23 cellular contexts compared by ENCODE assay signal in the genomic region with DNA sequence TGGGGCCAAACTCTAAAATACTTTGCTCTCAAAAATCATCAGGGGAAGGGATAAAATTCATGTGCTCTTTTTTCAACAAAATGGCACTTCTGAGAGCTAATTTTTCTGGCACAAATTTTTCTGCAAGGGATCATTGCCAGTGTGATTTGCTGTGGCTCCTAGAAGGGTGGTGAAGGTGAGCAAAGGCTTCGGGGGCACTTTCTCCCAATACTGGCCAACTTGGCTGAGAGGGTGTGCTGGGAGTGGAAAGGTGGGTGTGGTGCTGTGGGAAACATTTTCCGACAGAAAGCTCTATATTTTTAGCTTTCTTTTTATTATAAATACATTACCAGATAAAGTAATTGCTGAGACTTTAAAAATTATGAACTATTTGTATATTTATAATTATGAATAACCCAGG. TPM values are rescaled to one million over a fixed set of nuclear protein-coding genes. Genes with fewer than 3 reads are reported as not detected.
"Had no signal": no experiment of that assay in that cellular context is flagged by ENCODE, and none has a peak within 500 bp of the region (broad histone marks: within the 10 kb centered on the region; RNA-seq: fewer than 3 reads in every experiment).

No MANE protein-coding gene starts in this region.

- H3K4me1 Mint-ChIP-seq: activated CD4-positive, alpha-beta T cell treated with anti-CD3 and anti-CD28 coated beads, Interleukin-2, amount 10 ng/mL, durations not matched to agents 7 days and 5 days; activated naive CD4-positive, alpha-beta T cell treated with anti-CD3 and anti-CD28 coated beads, Interleukin-2, amount 10 ng/mL, durations not matched to agents 7 days and 5 days; activated naive CD8-positive, alpha-beta T cell treated with anti-CD3 and anti-CD28 coated beads, Interleukin-2, amount 50 U/mL, for 24 hours had no signal

- H3K4me1 ChIP-seq: ascending aorta, lower lobe of right lung, thyroid gland, uterus had no signal

- H3K9me3 Mint-ChIP-seq: activated CD4-positive, alpha-beta T cell treated with anti-CD3 and anti-CD28 coated beads, Interleukin-2, amount 10 ng/mL, durations not matched to agents 7 days and 5 days; activated naive CD4-positive, alpha-beta T cell treated with anti-CD3 and anti-CD28 coated beads, Interleukin-2, amount 10 ng/mL, durations not matched to agents 7 days and 5 days; activated naive CD8-positive, alpha-beta T cell treated with anti-CD3 and anti-CD28 coated beads, Interleukin-2, amount 50 U/mL, for 24 hours; activated T-cell treated with anti-CD3 and anti-CD28 coated beads, Interleukin-2, amount 50 U/mL, for 4 hours; natural killer cell treated with Interleukin-12 subunit alpha and Interleukin-12 subunit beta and Interleukin-15 and Interleukin-18, amount 100 ng/mL, for 72 hours had no signal

- ATAC-seq: activated naive CD8-positive, alpha-beta T cell treated with anti-CD3 and anti-CD28 coated beads, Interleukin-2, amount 50 U/mL, for 24 hours; activated T-cell treated with anti-CD3 and anti-CD28 coated beads, Interleukin-2, amount 50 U/mL, for 4 hours; lower lobe of right lung; natural killer cell treated with Interleukin-12 subunit alpha and Interleukin-12 subunit beta and Interleukin-15 and Interleukin-18, amount 100 ng/mL, for 72 hours had no signal

- H3K27me3 Mint-ChIP-seq: activated CD4-positive, alpha-beta T cell treated with anti-CD3 and anti-CD28 coated beads, Interleukin-2, amount 10 ng/mL, durations not matched to agents 7 days and 5 days; activated naive CD8-positive, alpha-beta T cell treated with anti-CD3 and anti-CD28 coated beads, Interleukin-2, amount 50 U/mL, for 24 hours had no signal

- H3K4me3 Mint-ChIP-seq: activated CD4-positive, alpha-beta T cell treated with anti-CD3 and anti-CD28 coated beads, Interleukin-2, amount 10 ng/mL, durations not matched to agents 7 days and 5 days; activated naive CD4-positive, alpha-beta T cell treated with anti-CD3 and anti-CD28 coated beads, Interleukin-2, amount 10 ng/mL, durations not matched to agents 7 days and 5 days; activated naive CD8-positive, alpha-beta T cell treated with anti-CD3 and anti-CD28 coated beads, Interleukin-2, amount 50 U/mL, for 24 hours; activated T-cell treated with anti-CD3 and anti-CD28 coated beads, Interleukin-2, amount 50 U/mL, for 4 hours; natural killer cell treated with Interleukin-12 subunit alpha and Interleukin-12 subunit beta and Interleukin-15 and Interleukin-18, amount 100 ng/mL, for 72 hours had no signal

- H3K27ac ChIP-seq: ascending aorta, lower lobe of right lung, thyroid gland, uterus had no signal

- H3K27ac Mint-ChIP-seq: activated naive CD4-positive, alpha-beta T cell treated with anti-CD3 and anti-CD28 coated beads, Interleukin-2, amount 10 ng/mL, durations not matched to agents 7 days and 5 days; activated naive CD8-positive, alpha-beta T cell treated with anti-CD3 and anti-CD28 coated beads, Interleukin-2, amount 50 U/mL, for 24 hours; natural killer cell treated with Interleukin-12 subunit alpha and Interleukin-12 subunit beta and Interleukin-15 and Interleukin-18, amount 100 ng/mL, for 72 hours had no signal

- H3K9me3 ChIP-seq: ascending aorta, lower lobe of right lung, thyroid gland, uterus had no signal

- H3K27me3 ChIP-seq: ascending aorta, thyroid gland, uterus had no signal

- DNase-seq: activated CD4-positive, alpha-beta T cell treated with anti-CD3 and anti-CD28 coated beads, Interleukin-2, amount 10 ng/mL, durations not matched to agents 7 days and 5 days; activated CD8-positive, alpha-beta memory T cell treated with anti-CD3 and anti-CD28 coated beads, Interleukin-2, amount 50 U/mL, for 4 hours; activated effector memory CD4-positive, alpha-beta T cell treated with Interleukin-2 at 50 U/mL for 16 hours; activated naive CD4-positive, alpha-beta T cell treated with anti-CD3 and anti-CD28 coated beads, Interleukin-2, amount 10 ng/mL, durations not matched to agents 7 days and 5 days; activated naive CD8-positive, alpha-beta T cell treated with anti-CD3 and anti-CD28 coated beads, Interleukin-2, amount 50 U/mL, for 24 hours; activated T-cell treated with anti-CD3 and anti-CD28 coated beads, Interleukin-2, amount 50 U/mL, for 4 hours; cerebellar nuclear complex; effector CD4-positive, alpha-beta T cell; left cardiac atrium; lower lobe of right lung; posterior cingulate gyrus; stimulated activated CD4-positive, alpha-beta T cell treated with anti-CD3 and anti-CD28 coated beads, Interleukin-1b, Interleukin-23, amount 100 ng/mL, for 48 hours; stimulated activated CD8-positive, alpha-beta memory T cell treated with anti-CD3 and anti-CD28 coated beads, Interleukin-4, amount 100 ng/mL, for 48 hours; stimulated activated naive CD4-positive, alpha-beta T cell; T1000; thyroid gland; uterus had no signal

- H3K36me3 ChIP-seq: ascending aorta, lower lobe of right lung, thyroid gland, uterus had no signal

- H3K36me3 Mint-ChIP-seq: activated naive CD4-positive, alpha-beta T cell treated with anti-CD3 and anti-CD28 coated beads, Interleukin-2, amount 10 ng/mL, durations not matched to agents 7 days and 5 days; natural killer cell treated with Interleukin-12 subunit alpha and Interleukin-12 subunit beta and Interleukin-15 and Interleukin-18, amount 100 ng/mL, for 72 hours had no signal

- H3K4me3 ChIP-seq: ascending aorta, lower lobe of right lung, thyroid gland, uterus had no signal

RNA-seq across cellular contexts. Expression of gene SMYD1, which starts 0.4 kb away (rescaled TPM):
- total RNA-seq: activated CD4-positive, alpha-beta T cell treated with anti-CD3 and anti-CD28 coated beads, Interleukin-2, amount 10 ng/mL, durations not matched to agents 7 days and 5 days; activated T-cell treated with anti-CD3 and anti-CD28 coated beads, Interleukin-2, amount 50 U/mL, for 4 hours; ascending aorta; lower lobe of right lung; mesenteric fat pad; natural killer cell treated with Interleukin-12 subunit alpha and Interleukin-12 subunit beta and Interleukin-15 and Interleukin-18, amount 100 ng/mL, for 72 hours; subcutaneous adipose tissue; T-helper 1 cell treated with Interleukin-12 subunit alpha and Interleukin-12 subunit beta and Interleukin-4 antibody, amounts not matched to agents 30 ng/mL and 1 ng/mL, for 36 hours; thyroid gland had no signal

RNA-seq across cellular contexts. Expression of gene RNU2-63P, which starts 51.7 kb away (rescaled TPM):
- total RNA-seq: ascending aorta, lower lobe of right lung, subcutaneous adipose tissue, thyroid gland, uterus had no signal
- polyA plus RNA-seq: esophagus had no signal

RNA-seq across cellular contexts. Expression of gene FABP1, which starts 59.8 kb away (rescaled TPM):
- total RNA-seq: activated CD4-positive, alpha-beta T cell treated with anti-CD3 and anti-CD28 coated beads, Interleukin-2, amount 10 ng/mL, durations not matched to agents 7 days and 5 days; ascending aorta; left cardiac atrium; lower lobe of right lung; natural killer cell treated with Interleukin-12 subunit alpha and Interleukin-12 subunit beta and Interleukin-15 and Interleukin-18, amount 100 ng/mL, for 72 hours; subcutaneous adipose tissue; T-helper 1 cell treated with Interleukin-12 subunit alpha and Interleukin-12 subunit beta and Interleukin-4 antibody, amounts not matched to agents 30 ng/mL and 1 ng/mL, for 36 hours; thyroid gland had no signal
